22 cellular contexts compared by ENCODE assay signal in genomic region chr19:37954421-37954874, GRCh38. TPM values are rescaled to one million over a fixed set of nuclear protein-coding genes. Genes with fewer than 3 reads are reported as not detected.
DNase-seq lines count a peak whose midpoint lies in the region; ATAC-seq and TF ChIP-seq lines count a peak whose summit lies in the region.
"Had no signal": no experiment of that assay in that cellular context is flagged by ENCODE, and none has a peak within 500 bp of the region (broad histone marks: within the 10 kb centered on the region; RNA-seq: fewer than 3 reads in every experiment).

No MANE protein-coding gene starts in this region.

- no peak overlapping the region for H2BK15ac ChIP-seq in H9 (ENCODE audit: low read depth, low read length)

- no peak overlapping the region for H3K18ac ChIP-seq in H9 (ENCODE audit: insufficient read length, low read depth, low read length)

- no peak overlapping the region for H2BK12ac ChIP-seq in H9 (ENCODE audit: insufficient read length, low read depth, low read length)

- H3K36me3 ChIP-seq in SK-N-MC (ENCODE audit: insufficient read depth, low read length): no peaks in the 10 kb centered on the region
- H3K36me3 ChIP-seq in endodermal cell (ENCODE audit: control insufficient read depth, insufficient read depth, low read length): no peaks in the 10 kb centered on the region
- H3K36me3 ChIP-seq: left lung, tibial artery had no signal

- WGBS in H9 (ENCODE audit: extremely low coverage, insufficient read length, low lambda C conversion rate): no CpG with 5 or more reads among the region's 10 CpGs
- 56 to 81% methylated on average over 8 to 10 of the region's 10 CpGs for WGBS in endodermal cell (ENCODE audit: insufficient coverage in 1 of 2, insufficient read length in 1 of 2), 2 experiments

- no peak overlapping the region for H3K4me2 ChIP-seq in H9 (ENCODE audit: insufficient read depth, insufficient read length, low read length)

- H3K9ac ChIP-seq in H9 (ENCODE audit: extremely low read depth, insufficient read length, low read length) (no peak overlapping the region), SK-N-MC (ENCODE audit: insufficient read length) (no peak overlapping the region), endodermal cell (ENCODE audit: extremely low read depth, low read length, poor library complexity, severe bottlenecking) (no peak overlapping the region)

- H2BK5ac ChIP-seq in H9 (ENCODE audit: insufficient read length, low read length): no peak overlapping the region

- H3K23ac ChIP-seq in H9 (ENCODE audit: insufficient read length, low read depth, low read length): no peak overlapping the region

- H3K27me3 Mint-ChIP-seq in H9 (ENCODE audit: low read depth) (no peaks in the 10 kb centered on the region; the same call in 1 of the 2 replicates), endodermal cell (ENCODE audit: insufficient read depth) (no peaks in the 10 kb centered on the region), progenitor cell of endocrine pancreas (no peaks in the 10 kb centered on the region)
- H3K27me3 Mint-ChIP-seq: activated CD4-positive, alpha-beta T cell treated with anti-CD3 and anti-CD28 coated beads for 36 hours; naive thymus-derived CD8-positive, alpha-beta T cell had no signal

- H4K91ac ChIP-seq in H9 (ENCODE audit: insufficient read length, low read depth, low read length): no peak overlapping the region

- H3K14ac ChIP-seq in H9 (ENCODE audit: insufficient read depth, low read length): no peak overlapping the region

- peaks cover 6 to 12% (median 6%) of the 10 kb centered on the region in 3 experiments; a peak in 4 of 7 replicates for H3K36me3 Mint-ChIP-seq in H9 (ENCODE audit: insufficient read depth in 1 of 3, low read depth in 3 of 3)
- peaks cover 11% of the 10 kb centered on the region for H3K36me3 Mint-ChIP-seq in endodermal cell (ENCODE audit: low read depth)
- H3K36me3 Mint-ChIP-seq in progenitor cell of endocrine pancreas (ENCODE audit: insufficient read depth): peaks cover 19% of the 10 kb centered on the region

- H3K27me3 ChIP-seq in H9 (ENCODE audit: insufficient read depth, low read length): no peaks in the 10 kb centered on the region
- no peaks in the 10 kb centered on the region for H3K27me3 ChIP-seq in endodermal cell (ENCODE audit: control insufficient read depth, insufficient read depth, low read length, poor library complexity, severe bottlenecking)
- H3K27me3 ChIP-seq: left lung, tibial artery had no signal

- no peaks in the 10 kb centered on the region for H3K23me2 ChIP-seq in H9 (ENCODE audit: insufficient read length, low read depth, low read length, poor library complexity, severe bottlenecking)

- DNase-seq in H9 (no peak), SK-N-MC (ENCODE audit: low read depth, low spot score) (no peak), endodermal cell (no peak), progenitor cell of endocrine pancreas (ENCODE audit: low spot score, unreplicated experiment) (no peak), substantia nigra (lab: John Stamatoyannopoulos, UW) (no peak)
- DNase-seq: activated CD4-positive, alpha-beta T cell treated with anti-CD3 and anti-CD28 coated beads for 36 hours; COR-L47; effector memory CD4-positive, alpha-beta T cell; GOT3; left lung; naive thymus-derived CD8-positive, alpha-beta T cell; NCI-H146; NCI-H524; right cardiac atrium; stimulated activated CD8-positive, alpha-beta memory T cell treated with anti-CD3 and anti-CD28 coated beads, Interleukin-4, amount 100 ng/mL, for 48 hours; T-helper 1 cell; tibial artery had no signal

- H4K20me1 ChIP-seq in H9 (ENCODE audit: control insufficient read depth, insufficient read depth, insufficient read length): no peaks in the 10 kb centered on the region

- H3K79me1 ChIP-seq in H9 (ENCODE audit: insufficient read depth, low read depth, low read length, poor library complexity, severe bottlenecking): peaks cover 4% of the 10 kb centered on the region

- H3K4me3 Mint-ChIP-seq in H9 (no peak overlapping the region), endodermal cell (no peak overlapping the region), progenitor cell of endocrine pancreas (ENCODE audit: low read depth) (no peak overlapping the region)
- H3K4me3 Mint-ChIP-seq: activated CD4-positive, alpha-beta T cell treated with anti-CD3 and anti-CD28 coated beads for 36 hours; naive thymus-derived CD8-positive, alpha-beta T cell had no signal

- H3T11ph ChIP-seq in H9 (ENCODE audit: low read length): no peak overlapping the region

- H3K4me3 ChIP-seq in SK-N-MC (no peak overlapping the region; the same call in 1 of the 2 replicates), endodermal cell (ENCODE audit: low read length) (no peak overlapping the region)
- H3K4me3 ChIP-seq: left lung, tibial artery had no signal

- H4K8ac ChIP-seq in H9 (replicated peaks; ENCODE audit: insufficient read length, low read depth, low read length): no peak overlapping the region

- H2BK20ac ChIP-seq in H9 (ENCODE audit: low read depth, low read length, poor library complexity, severe bottlenecking): no peak overlapping the region

- H3K27ac ChIP-seq in H9 (ENCODE audit: insufficient read length, low read depth, low read length) (no peak overlapping the region), SK-N-MC (peak overlapping the region; percentile 56; the same call in 1 of the 2 replicates), endodermal cell (ENCODE audit: low read depth, low read length) (no peak overlapping the region), substantia nigra (ENCODE audit: low read depth, low read length, poor library complexity, severe bottlenecking) (no peak overlapping the region)
- H3K27ac ChIP-seq: left lung, tibial artery had no signal

- H3K56ac ChIP-seq in H9 (ENCODE audit: insufficient read length, low read depth, low read length): no peak overlapping the region

- H3K27ac Mint-ChIP-seq in H9: peak overlapping the region; percentile 70 to 96 (median 81); a peak in 4 of 7 replicates
- H3K27ac Mint-ChIP-seq in endodermal cell: peak overlapping the region; percentile 85
- H3K27ac Mint-ChIP-seq in progenitor cell of endocrine pancreas: peak overlapping the region; percentile 57
- H3K27ac Mint-ChIP-seq: activated CD4-positive, alpha-beta T cell treated with anti-CD3 and anti-CD28 coated beads for 36 hours had no signal

- no peak overlapping the region for H2AFZ ChIP-seq in H9 (ENCODE audit: low read length)

- H4K5ac ChIP-seq in H9 (ENCODE audit: insufficient read length, low read depth, low read length): no peak overlapping the region

- no peak overlapping the region for H3K4ac ChIP-seq in H9 (ENCODE audit: low read depth, low read length)

- TF ChIP-seq CTCF in H9 (conservative IDR thresholded peaks at IDR 0.05) (no peak), endodermal cell (conservative IDR thresholded peaks at IDR 0.05) (no peak), progenitor cell of endocrine pancreas (IDR thresholded peaks at IDR 0.05; ENCODE audit: unreplicated experiment) (no peak)

- no peaks in the 10 kb centered on the region; the same call in 1 of the 2 replicates for H3K79me2 ChIP-seq in H9 (ENCODE audit: insufficient read depth, low read length)

- H3K4me1 Mint-ChIP-seq in H9 (peaks cover 42 to 46% of the 10 kb centered on the region in 2 experiments), endodermal cell (peaks cover 22% of the 10 kb centered on the region), progenitor cell of endocrine pancreas (ENCODE audit: low read depth) (peaks cover 27% of the 10 kb centered on the region)

- H3K9me3 Mint-ChIP-seq in H9: peaks cover 2 to 3% of the 10 kb centered on the region in 2 experiments; a peak in 2 of 5 replicates
- H3K9me3 Mint-ChIP-seq in endodermal cell: peaks cover 6% of the 10 kb centered on the region
- peaks cover 3% of the 10 kb centered on the region for H3K9me3 Mint-ChIP-seq in progenitor cell of endocrine pancreas (ENCODE audit: low read depth)

- no peak overlapping the region for H2AK5ac ChIP-seq in H9 (ENCODE audit: insufficient read length, low read length)

- H2BK120ac ChIP-seq in H9 (ENCODE audit: low read depth, low read length, poor library complexity, severe bottlenecking): no peak overlapping the region

- H3K9me3 ChIP-seq in H9 (ENCODE audit: control insufficient read depth, low read depth, low read length) (no peaks in the 10 kb centered on the region), SK-N-MC (ENCODE audit: low read depth, low read length) (no peaks in the 10 kb centered on the region), endodermal cell (ENCODE audit: control insufficient read depth, low read length) (no peaks in the 10 kb centered on the region)
- H3K9me3 ChIP-seq: left lung, tibial artery had no signal

- ATAC-seq in GM19035 (IDR thresholded peaks at IDR 0.05; ENCODE audit: unreplicated experiment) (no peak), HG02973 (IDR thresholded peaks at IDR 0.05; ENCODE audit: unreplicated experiment) (no peak), HG03196 (IDR thresholded peaks at IDR 0.05; ENCODE audit: unreplicated experiment) (no peak)
- ATAC-seq: activated CD4-positive, alpha-beta T cell treated with anti-CD3 and anti-CD28 coated beads for 36 hours; activated naive CD4-positive, alpha-beta T cell treated with anti-CD3 and anti-CD28 coated beads, Interleukin-2, amount 50 U/mL, for 72 hours; left lung; naive thymus-derived CD8-positive, alpha-beta T cell; right cardiac atrium had no signal

- H3K4me1 ChIP-seq in H9 (ENCODE audit: insufficient read depth, low read length) (peaks cover 7% of the 10 kb centered on the region; the same call in 1 of the 2 replicates), endodermal cell (ENCODE audit: control insufficient read depth, insufficient read depth, low read length) (peaks cover 6% of the 10 kb centered on the region)

RNA-seq across cellular contexts. Expression of gene SIPA1L3, which starts 47.4 kb away (rescaled TPM):
- total RNA-seq in H9 (2021): 40.1 and 41.9 TPM in 2 replicates
- 10 to 100 TPM; 42.8 to 48.2 TPM for total RNA-seq in endodermal cell
- 11.8 TPM for polyA plus RNA-seq in endodermal cell (2013, experiment 1 of 2)
- 11.8 TPM for polyA plus RNA-seq in endodermal cell (2013, experiment 2 of 2)
- 126 and 132 TPM in 2 replicates for total RNA-seq in progenitor cell of endocrine pancreas

RNA-seq across cellular contexts. Expression of gene WDR87, which starts 48.1 kb away (rescaled TPM):
- total RNA-seq in H9 (2021) (not detected in 2 replicates), endodermal cell (not detected), progenitor cell of endocrine pancreas (0.02 TPM in 1 of 2 replicates, not detected in the other)
- not detected for polyA plus RNA-seq in endodermal cell (2013, experiment 1 of 2)
- not detected for polyA plus RNA-seq in endodermal cell (2013, experiment 2 of 2)
- total RNA-seq: activated CD4-positive, alpha-beta T cell treated with anti-CD3 and anti-CD28 coated beads for 36 hours; activated naive CD4-positive, alpha-beta T cell treated with anti-CD3 and anti-CD28 coated beads, Interleukin-2, amount 50 U/mL, for 72 hours; left lung; LHCN-M2; naive thymus-derived CD8-positive, alpha-beta T cell; right cardiac atrium had no signal
- polyA plus RNA-seq: naive thymus-derived CD8-positive, alpha-beta T cell; right cardiac atrium had no signal
